In the genomic region with DNA sequence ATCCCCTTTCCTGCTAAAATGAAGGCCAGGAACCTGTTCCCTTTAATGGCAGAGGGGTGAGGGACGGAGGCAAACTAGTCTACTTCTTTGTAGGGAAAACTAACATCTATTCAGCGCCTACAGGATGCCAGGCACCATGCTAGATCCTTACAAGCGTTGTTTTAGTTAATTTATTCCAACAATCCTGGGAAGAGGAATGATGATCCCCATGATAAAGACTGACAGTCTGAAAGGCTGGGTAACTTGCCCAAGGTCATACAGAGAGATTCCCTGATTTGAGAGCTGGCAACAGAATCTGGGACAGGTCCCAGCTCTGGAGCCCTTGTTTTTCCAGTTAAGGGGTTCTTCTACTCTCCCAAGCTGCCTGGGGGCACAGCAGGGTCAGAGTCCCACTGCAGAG, we compare ENCODE assay signal across 8 cellular contexts. TPM values are rescaled to one million over a fixed set of nuclear protein-coding genes. Genes with fewer than 3 reads are reported as not detected.
DNase-seq lines count a peak whose midpoint lies in the region; ATAC-seq and FAIRE-seq lines count a peak whose summit lies in the region.

No MANE protein-coding gene starts in this region.

- no peaks in the 10 kb centered on the region for H3K9me3 ChIP-seq in effector memory CD4-positive, alpha-beta T cell (ENCODE audit: control insufficient read depth, low read length)

- peak overlapping the region; percentile 34 for H3K4me3 ChIP-seq in effector memory CD4-positive, alpha-beta T cell (ENCODE audit: insufficient read depth, low read depth, low read length, poor library complexity, severe bottlenecking)

- peak; percentile 37 for DNase-seq in ELF-1 (ENCODE audit: low read depth, low spot score)
- DNase-seq in NCI-H146 treated with DMSO at 0.1 percent for 48 hours (lab: John Stamatoyannopoulos, UW; ENCODE audit: unreplicated experiment) = peak; percentile 7
- DNase-seq in effector memory CD4-positive, alpha-beta T cell = no peak
- peak; percentile 7 for DNase-seq in pons (ENCODE audit: low spot score)
- DNase-seq in NCI-H1694 treated with DMSO at 0.1 percent for 48 hours (lab: John Stamatoyannopoulos, UW) = no peak
- no peak for DNase-seq in frontal cortex (ENCODE audit: low spot score in 2 of 2)
- DNase-seq in stimulated activated CD4-positive, alpha-beta T cell treated with anti-CD3 and anti-CD28 coated beads, Interleukin-4, amount 100 ng/mL, for 1 hour = no peak

- H3K27ac ChIP-seq in effector memory CD4-positive, alpha-beta T cell (ENCODE audit: insufficient read depth, low read length, poor library complexity, severe bottlenecking) = peak overlapping the region; percentile 53

- ATAC-seq in GM19023 (IDR thresholded peaks at IDR 0.05; ENCODE audit: unreplicated experiment) = no peak

- FAIRE-seq in frontal cortex (lab: Jason Lieb, UNC) = no peak

- H3K36me3 ChIP-seq in effector memory CD4-positive, alpha-beta T cell (ENCODE audit: control insufficient read depth, insufficient read depth, low read length) = no peaks in the 10 kb centered on the region

- H3K27me3 ChIP-seq in effector memory CD4-positive, alpha-beta T cell (replicated peaks; ENCODE audit: control insufficient read depth, insufficient read depth, low read length, poor library complexity, severe bottlenecking) = no peaks in the 10 kb centered on the region

- peaks cover 70% of the 10 kb centered on the region for H3K4me1 ChIP-seq in effector memory CD4-positive, alpha-beta T cell (ENCODE audit: control insufficient read depth, insufficient read depth, low read length, poor library complexity, severe bottlenecking)

RNA-seq across cellular contexts. Expression of gene E2F2, which starts 0.7 kb away (rescaled TPM):
- total RNA-seq in frontal cortex = 1.2 TPM

RNA-seq across cellular contexts. Expression of gene ID3, which starts 27.6 kb away (rescaled TPM):
- total RNA-seq in frontal cortex = 22.4 TPM

RNA-seq across cellular contexts. Expression of gene ASAP3, which starts 47.7 kb away (rescaled TPM):
- total RNA-seq in frontal cortex = 7.7 TPM

Comparison
In these comparisons a context has a peak if more than half of its experiments do, and no peak if none do; other contexts are left out.
1. DNase-seq: peak in ELF-1 (single experiment), NCI-H146 treated with DMSO at 0.1 percent for 48 hours (single experiment) and pons (single experiment); none in effector memory CD4-positive, alpha-beta T cell (0 of 3), NCI-H1694 treated with DMSO at 0.1 percent for 48 hours (single experiment), frontal cortex (0 of 2) and stimulated activated CD4-positive, alpha-beta T cell treated with anti-CD3 and anti-CD28 coated beads, Interleukin-4, amount 100 ng/mL, for 1 hour (single experiment).